In the genomic region with DNA sequence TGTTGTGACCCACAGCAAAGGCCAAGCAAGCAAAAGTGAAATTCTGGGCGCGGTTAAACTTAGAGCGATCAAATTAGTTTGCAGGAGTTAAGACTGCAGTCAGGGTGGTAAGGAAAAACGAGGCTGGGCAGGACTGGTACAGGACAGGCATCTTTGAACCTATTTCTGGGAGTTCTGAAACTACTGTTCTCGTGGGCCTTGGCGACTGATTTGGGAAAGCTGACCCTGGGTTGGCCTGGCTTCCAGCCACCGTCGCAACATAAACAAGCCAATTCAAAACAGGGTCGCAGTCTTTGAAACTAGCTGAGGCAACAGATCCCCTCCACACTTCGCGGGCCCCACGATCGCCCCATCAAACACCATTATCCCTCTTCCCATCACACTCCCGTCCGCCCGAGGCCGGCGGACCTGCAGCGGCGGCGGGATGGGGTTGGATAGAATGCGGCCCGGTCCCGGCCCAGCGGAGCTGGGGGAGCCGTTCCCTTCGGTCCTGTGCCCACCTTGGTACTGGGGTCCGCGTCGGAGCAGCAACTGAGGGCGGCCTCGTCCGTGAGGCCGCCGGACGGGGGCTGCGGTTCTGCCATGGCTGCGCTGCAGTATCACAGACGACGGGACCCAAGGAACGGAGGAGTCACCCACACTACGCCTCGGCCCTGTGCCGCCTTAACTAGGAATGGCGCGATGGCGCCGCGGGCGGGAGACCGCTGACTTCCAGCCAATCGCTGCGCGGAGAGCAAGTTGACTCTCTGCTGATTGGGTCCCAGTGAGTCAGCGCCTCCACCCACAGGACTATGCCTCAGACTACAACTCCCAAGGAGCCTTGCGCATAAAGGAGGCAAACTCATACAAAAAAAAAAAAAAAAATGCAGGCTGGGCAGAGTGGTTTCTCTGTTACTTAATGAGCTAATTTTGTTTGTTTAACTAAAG, we compare ENCODE assay signal across 8 cellular contexts. TPM values are rescaled to one million over a fixed set of nuclear protein-coding genes. Genes with fewer than 3 reads are reported as not detected.
DNase-seq lines count a peak whose midpoint lies in the region; ATAC-seq and TF ChIP-seq lines count a peak whose summit lies in the region.

A gene (minus strand): TSS at position 675 of the 927 bp plus-strand sequence. CDS start 91 bp downstream, at position 584.

- H3K4me2 ChIP-seq in Karpas-422 (ENCODE audit: low read depth, low read length, poor library complexity, severe bottlenecking), result peak within 1 kb of the TSS; percentile 93

- no peak for TF ChIP-seq EP300 in esophagus muscularis mucosa (IDR thresholded peaks at IDR 0.05)

- H3K4me1 ChIP-seq in Karpas-422 (ENCODE audit: low read length) (peaks cover 15% of the 10 kb centered on the region), esophagus muscularis mucosa (peaks cover 0 to 22% (median 10%) of the 10 kb centered on the region in 4 donors), muscle layer of duodenum (ENCODE audit: control insufficient read depth in 1 of 2, insufficient read depth in 2 of 2, low read length in 2 of 2) (peaks cover 0 to 8% of the 10 kb centered on the region in 2 donors)

- TF ChIP-seq POLR2A in esophagus muscularis mucosa (IDR thresholded peaks at IDR 0.05; ENCODE audit: low read depth), result no peak

- peak within 1 kb of the TSS; percentile 90 for H3K4me3 ChIP-seq in Karpas-422 (ENCODE audit: low read length)
- peak within 1 kb of the TSS; percentile 65 to 97 (median 76) for H3K4me3 ChIP-seq in esophagus muscularis mucosa
- H3K4me3 ChIP-seq in muscle layer of duodenum (ENCODE audit: low read depth in 1 of 2, low read length in 2 of 2), result peak within 1 kb of the TSS; percentile 76 to 87

- H3K9me3 ChIP-seq in Karpas-422 (ENCODE audit: low read length), result peaks cover 11% of the 10 kb centered on the region; the same call in 1 of the 2 replicates
- H3K9me3 ChIP-seq in esophagus muscularis mucosa, result peaks cover 0 to 7% (median 3%) of the 10 kb centered on the region in 4 donors
- peaks cover 0 to 6% of the 10 kb centered on the region in 2 donors for H3K9me3 ChIP-seq in muscle layer of duodenum (ENCODE audit: control insufficient read depth in 1 of 2, low read length in 2 of 2)

- TF ChIP-seq CTCF in esophagus muscularis mucosa (IDR thresholded peaks at IDR 0.05), result no peak

- no peaks in the 10 kb centered on the region for H3K27me3 ChIP-seq in Karpas-422 (ENCODE audit: low read length)
- peaks cover 0 to 6% (median 0%) of the 10 kb centered on the region in 4 donors for H3K27me3 ChIP-seq in esophagus muscularis mucosa
- H3K27me3 ChIP-seq in muscle layer of duodenum (ENCODE audit: low read depth, low read length), result no peaks in the 10 kb centered on the region

- H3K36me3 ChIP-seq in Karpas-422 (ENCODE audit: insufficient read depth, low read length) (peaks cover 17% of the 10 kb centered on the region), esophagus muscularis mucosa (no peaks in the 10 kb centered on the region), muscle layer of duodenum (ENCODE audit: control insufficient read depth in 1 of 2, insufficient read depth in 2 of 2, low read length in 2 of 2) (peaks cover 0 to 7% of the 10 kb centered on the region in 2 donors)

- peak within 1 kb of the TSS; percentile 49; the same call in 1 of the 2 replicates for H2AFZ ChIP-seq in Karpas-422 (ENCODE audit: low read length)

- H4K20me1 ChIP-seq in Karpas-422 (ENCODE audit: insufficient read depth, low read depth, low read length), result no peaks in the 10 kb centered on the region

- H3K9ac ChIP-seq in Karpas-422 (ENCODE audit: low read length), result peak within 1 kb of the TSS; percentile 85

- H3K79me2 ChIP-seq in Karpas-422 (ENCODE audit: low read length), result peaks cover 49% of the 10 kb centered on the region

- H3K9me2 ChIP-seq in Karpas-422 (replicated peaks; ENCODE audit: insufficient read depth, low read length), result no peaks in the 10 kb centered on the region

- intact Hi-C loops in esophagus muscularis mucosa (cut with DNase I), result loop anchor here (10.0 kb wide), 1 partner anchor 58 kb away; no protein-coding TSS in a partner anchor

- 2% methylated on average over 39 of the region's 56 CpGs for WGBS in esophagus muscularis mucosa

- ATAC-seq in GM21825 (IDR thresholded peaks at IDR 0.05; ENCODE audit: unreplicated experiment), result peak; percentile 99

- DNase-seq in DMS79 treated with DMSO at 0.1 percent for 48 hours (lab: John Stamatoyannopoulos, UW) (peak; percentile 95), Karpas-422 (peak; percentile 99), RKO (ENCODE audit: low spot score) (peak; percentile 99), activated T-helper 1 cell treated with Interleukin-2 at 50 U/mL for 16 hours (ENCODE audit: low read depth) (peak; percentile 94), esophagus muscularis mucosa (ENCODE audit: extremely low spot score) (peak; percentile 99)
- DNase-seq in stimulated activated CD8-positive, alpha-beta memory T cell treated with anti-CD3 and anti-CD28 coated beads, Interleukin-7, amount 100 ng/mL, for 4 hours (ENCODE audit: low read depth in 2 of 2), result peak; percentile 96

- H3K27ac ChIP-seq in Karpas-422 (ENCODE audit: low read length) (peak within 1 kb of the TSS; percentile 73), esophagus muscularis mucosa (replicated peaks in 1 of 4) (peak within 1 kb of the TSS; percentile 87 to 98 (median 93)), muscle layer of duodenum (ENCODE audit: low read length) (peak within 1 kb of the TSS; percentile 87)

RNA-seq across cellular contexts. Expression of the gene that starts here (rescaled TPM):
- total RNA-seq in Karpas-422 (2014; rRNA removed; shearing (Covaris generic); ENCODE audit: low replicate concordance), result 93.7 and 199 TPM in 2 replicates
- total RNA-seq in esophagus muscularis mucosa, result 10 to 100 TPM; 61.5 to 92.5 (median 70.4) TPM

Comparison
In these comparisons a context has a peak if more than half of its experiments do, and no peak if none do; other contexts are left out.
1. Peak in every context shown above with its lines: DNase-seq, ATAC-seq, H3K4me3 ChIP-seq and H3K27ac ChIP-seq.